In genomic region chr12:109542876-109543275, GRCh38 we compare ENCODE assay signal across 17 cellular contexts. TPM values are rescaled to one million over a fixed set of nuclear protein-coding genes. Genes with fewer than 3 reads are reported as not detected.
DNase-seq lines count a peak whose midpoint lies in the region; ATAC-seq and TF ChIP-seq lines count a peak whose summit lies in the region.
"Had no signal": no experiment of that assay in that cellular context is flagged by ENCODE, and none has a peak within 500 bp of the region (broad histone marks: within the 10 kb centered on the region; RNA-seq: fewer than 3 reads in every experiment).

No MANE protein-coding gene starts in this region.

- 82% methylated on average over 6 of the region's 6 CpGs for WGBS in mesenchymal stem cell

- DNase-seq in cardiac muscle cell (ENCODE audit: low read depth in 1 of 2, low spot score in 1 of 2) = no peak
- DNase-seq in left ventricle myocardium inferior = no peak
- peak; percentile 62 for DNase-seq in RPMI7951 (ENCODE audit: low read depth)
- no peak for DNase-seq in mesenchymal stem cell
- DNase-seq in EL = no peak
- DNase-seq: ACHN; BE2C; CD8-positive, alpha-beta T cell; COR-L47; DMS153; DMS79 treated with DMSO at 0.1 percent for 48 hours; GDM1 had no signal

- H3K79me1 ChIP-seq in mesenchymal stem cell (replicated peaks; ENCODE audit: low read length, poor library complexity, severe bottlenecking) = no peaks in the 10 kb centered on the region

- H3K36me3 ChIP-seq in cardiac muscle cell (no peaks in the 10 kb centered on the region), left ventricle myocardium inferior (no peaks in the 10 kb centered on the region), mesenchymal stem cell (ENCODE audit: control insufficient read depth in 1 of 2, insufficient read depth in 2 of 2, low read depth in 1 of 2, low read length in 2 of 2) (no peaks in the 10 kb centered on the region), skeletal muscle satellite cell (ENCODE audit: insufficient read depth, low read length) (no peaks in the 10 kb centered on the region)
- H3K36me3 ChIP-seq: BE2C, HAP-1 had no signal

- H2BK12ac ChIP-seq in mesenchymal stem cell (ENCODE audit: low read length in 2 of 2) = peak overlapping the region in 1 of 2 experiments; percentile 30

- no peak overlapping the region for H3K23ac ChIP-seq in mesenchymal stem cell (ENCODE audit: low read length in 2 of 2)

- TF ChIP-seq CTCF in cardiac muscle cell (IDR thresholded peaks at IDR 0.05; ENCODE audit: low read depth, low read length) = no peak
- no peak for TF ChIP-seq CTCF in left ventricle myocardium inferior (IDR thresholded peaks at IDR 0.05; ENCODE audit: borderline replicate concordance)

- peak overlapping the region; percentile 32 for H3K27ac ChIP-seq in cardiac muscle cell
- H3K27ac ChIP-seq in left ventricle myocardium inferior (replicated peaks) = no peak overlapping the region
- H3K27ac ChIP-seq in mesenchymal stem cell (ENCODE audit: low read length, poor library complexity, severe bottlenecking) = no peak overlapping the region
- H3K27ac ChIP-seq: C4-2B had no signal

- no peak overlapping the region for H3K4ac ChIP-seq in mesenchymal stem cell (ENCODE audit: low read depth in 1 of 2, low read length in 2 of 2)

- H3K4me3 ChIP-seq in cardiac muscle cell (no peak overlapping the region), left ventricle myocardium inferior (no peak overlapping the region), mesenchymal stem cell (ENCODE audit: insufficient read depth in 1 of 2, low read depth in 1 of 2, low read length in 2 of 2) (no peak overlapping the region), skeletal muscle satellite cell (ENCODE audit: low read length) (no peak overlapping the region)
- H3K4me3 ChIP-seq: HAP-1 had no signal

- H3K14ac ChIP-seq in mesenchymal stem cell (ENCODE audit: low read length in 2 of 2) = no peak overlapping the region

- no peak overlapping the region for H4K8ac ChIP-seq in mesenchymal stem cell (ENCODE audit: low read length)

- H4K91ac ChIP-seq in mesenchymal stem cell (ENCODE audit: low read length) = peak overlapping the region; percentile 28

- H3K9me3 ChIP-seq in cardiac muscle cell (ENCODE audit: low read depth) (no peaks in the 10 kb centered on the region), left ventricle myocardium inferior (replicated peaks) (no peaks in the 10 kb centered on the region), mesenchymal stem cell (ENCODE audit: control insufficient read depth, low read length) (no peaks in the 10 kb centered on the region), skeletal muscle satellite cell (replicated peaks; ENCODE audit: low read length) (no peaks in the 10 kb centered on the region)
- H3K9me3 ChIP-seq: BE2C, HAP-1 had no signal

- H3K4me1 ChIP-seq in cardiac muscle cell (ENCODE audit: low read depth) = peaks cover 33% of the 10 kb centered on the region
- peaks cover 11% of the 10 kb centered on the region for H3K4me1 ChIP-seq in left ventricle myocardium inferior
- peaks cover 12% of the 10 kb centered on the region for H3K4me1 ChIP-seq in mesenchymal stem cell (ENCODE audit: control insufficient read depth, insufficient read depth, low read depth, low read length)
- peaks cover 62% of the 10 kb centered on the region for H3K4me1 ChIP-seq in skeletal muscle satellite cell (ENCODE audit: control insufficient read depth, insufficient read depth, low read length)
- H3K4me1 ChIP-seq: HAP-1 had no signal

- no peak for ATAC-seq in HG03175 (IDR thresholded peaks at IDR 0.05; ENCODE audit: unreplicated experiment)
- ATAC-seq in GM21717 (IDR thresholded peaks at IDR 0.05; ENCODE audit: unreplicated experiment) = no peak
- ATAC-seq: CD8-positive, alpha-beta T cell had no signal

- no peak overlapping the region for H3K4me2 ChIP-seq in mesenchymal stem cell (ENCODE audit: low read length, poor library complexity, severe bottlenecking)
- no peak overlapping the region for H3K4me2 ChIP-seq in skeletal muscle satellite cell (ENCODE audit: low read length)

- H3K9ac ChIP-seq in mesenchymal stem cell (ENCODE audit: low read length) (no peak overlapping the region), skeletal muscle satellite cell (ENCODE audit: low read depth, low read length) (peak overlapping the region; percentile 28)

- no peak overlapping the region for H2AK5ac ChIP-seq in mesenchymal stem cell (ENCODE audit: low read length, severe bottlenecking)

- intact Hi-C loops in left ventricle myocardium inferior (cut with micrococcal nuclease) = no loop called here

- no peak overlapping the region for H2BK5ac ChIP-seq in mesenchymal stem cell (ENCODE audit: low read depth, low read length, poor library complexity, severe bottlenecking)

- no peak overlapping the region for H2BK15ac ChIP-seq in mesenchymal stem cell (ENCODE audit: low read depth, poor library complexity, severe bottlenecking)

- H3K27me3 ChIP-seq in cardiac muscle cell (no peaks in the 10 kb centered on the region), left ventricle myocardium inferior (ENCODE audit: low read depth) (peaks cover 14% of the 10 kb centered on the region), mesenchymal stem cell (ENCODE audit: control insufficient read depth in 1 of 2, insufficient read depth in 1 of 2, low read length in 2 of 2) (peaks cover 7 to 18% of the 10 kb centered on the region in 2 experiments), skeletal muscle satellite cell (ENCODE audit: control insufficient read depth, insufficient read depth, low read length) (peaks cover 9% of the 10 kb centered on the region)
- H3K27me3 ChIP-seq: BE2C had no signal

- no peak overlapping the region for H2BK120ac ChIP-seq in mesenchymal stem cell (ENCODE audit: low read depth, low read length)

- no peak overlapping the region for H2AFZ ChIP-seq in mesenchymal stem cell (ENCODE audit: low read depth, low read length)

- peak overlapping the region in 1 of 2 experiments; percentile 35 for H3K18ac ChIP-seq in mesenchymal stem cell (ENCODE audit: low read depth in 1 of 2, low read length in 2 of 2)

RNA-seq across cellular contexts. Expression of gene MMAB, which starts 30.4 kb away (rescaled TPM):
- 89.4 and 133 TPM in 2 replicates for total RNA-seq in cardiac muscle cell
- polyA plus RNA-seq in cardiac muscle cell = 130 and 174 TPM in 2 replicates
- total RNA-seq in left ventricle myocardium inferior = 55.4 TPM
- total RNA-seq in RPMI7951 (2014; rRNA removed; shearing (Covaris generic)) = 26.1 and 33.1 TPM in 2 replicates
- 52.7 TPM for polyA plus RNA-seq in mesenchymal stem cell (2013, experiment 1 of 2)
- 55.4 TPM for polyA plus RNA-seq in mesenchymal stem cell (2013, experiment 2 of 2)
- 20.8 and 27.9 TPM in 2 replicates for total RNA-seq in skeletal muscle satellite cell (2012; rRNA removed)

RNA-seq across cellular contexts. Expression of gene MVK, which starts 30.7 kb away (rescaled TPM):
- total RNA-seq in cardiac muscle cell (56.1 and 83.3 TPM in 2 replicates), left ventricle myocardium inferior (8.4 TPM)
- 22.6 and 29.0 TPM in 2 replicates for polyA plus RNA-seq in cardiac muscle cell
- 12.1 and 18.0 TPM in 2 replicates for total RNA-seq in RPMI7951 (2014; rRNA removed; shearing (Covaris generic))
- 48.3 TPM for polyA plus RNA-seq in mesenchymal stem cell (2013, experiment 1 of 2)
- 46.7 TPM for polyA plus RNA-seq in mesenchymal stem cell (2013, experiment 2 of 2)
- total RNA-seq in skeletal muscle satellite cell (2012; rRNA removed) = 10.5 and 19.5 TPM in 2 replicates
